Comparison of ENCODE assay signal across 41 cellular contexts in genomic region chr19:57359300-57359699, GRCh38.
"Had no signal": no experiment of that assay in that cellular context is flagged by ENCODE, and none has a peak within 500 bp of the region (broad histone marks: within the 10 kb centered on the region; RNA-seq: fewer than 3 reads in every experiment).

No MANE protein-coding gene starts in this region.

- H3K27me3 ChIP-seq: adrenal gland, body of pancreas, brain microvascular endothelial cell, cardiac muscle cell had no signal

- H3K9me3 ChIP-seq: adrenal gland had no signal

- H3K27ac Mint-ChIP-seq: activated CD4-positive, alpha-beta memory T cell treated with anti-CD3 and anti-CD28 coated beads, Interleukin-2, amount 10 ng/mL, durations not matched to agents 7 days and 5 days; activated CD4-positive, alpha-beta T cell treated with anti-CD3 and anti-CD28 coated beads for 36 hours; activated CD4-positive, alpha-beta T cell treated with anti-CD3 and anti-CD28 coated beads, Interleukin-2, amount 10 ng/mL, durations not matched to agents 7 days and 5 days; activated CD8-positive, alpha-beta memory T cell treated with anti-CD3 and anti-CD28 coated beads, Interleukin-2, amount 10 ng/mL, durations not matched to agents 7 days and 5 days; activated CD8-positive, alpha-beta T cell treated with anti-CD3 and anti-CD28 coated beads, Interleukin-2, amount 10 ng/mL, durations not matched to agents 7 days and 5 days; activated naive CD4-positive, alpha-beta T cell treated with anti-CD3 and anti-CD28 coated beads for 36 hours; activated naive CD4-positive, alpha-beta T cell treated with anti-CD3 and anti-CD28 coated beads, Interleukin-2, amount 50 U/mL, for 72 hours; activated naive CD8-positive, alpha-beta T cell treated with anti-CD3 and anti-CD28 coated beads for 36 hours; activated T-cell treated with anti-CD3 and anti-CD28 coated beads, Interleukin-2, amount 50 U/mL, for 24 hours; activated T-helper 2 cell treated with anti-CD3 and anti-CD28 coated beads, Interferon-gamma antibody, Interleukin-2, Interleukin-4, amounts not matched to agents 10 μg/mL and 5 μg/mL and 100 μg/mL, durations not matched to agents 14 hours and 24 hours and 36 hours; T-helper 1 cell treated with Interleukin-12 subunit alpha and Interleukin-12 subunit beta and Interleukin-4 antibody, amounts not matched to agents 30 μg/mL and 1 μg/mL, for 36 hours; T-helper 2 cell treated with Interferon-gamma antibody and Interleukin-4, amounts not matched to agents 5 μg/mL and 100 μg/mL, for 36 hours; WTC11 had no signal

- FAIRE-seq: astrocyte, bronchial epithelial cell, TTC549 had no signal

- ATAC-seq: activated CD4-positive, alpha-beta T cell treated with anti-CD3 and anti-CD28 coated beads for 36 hours; activated CD4-positive, CD25-positive, alpha-beta regulatory T cell treated with anti-CD3 and anti-CD28 coated beads, Interleukin-2, amount 50 U/mL, for 24 hours; activated CD8-positive, alpha-beta memory T cell treated with anti-CD3 and anti-CD28 coated beads, Interleukin-2, amount 10 ng/mL, durations not matched to agents 7 days and 5 days; activated CD8-positive, alpha-beta T cell treated with anti-CD3 and anti-CD28 coated beads, Interleukin-2, amount 10 ng/mL, durations not matched to agents 7 days and 5 days; activated naive CD4-positive, alpha-beta T cell treated with anti-CD3 and anti-CD28 coated beads, Interleukin-2, amount 50 U/mL, for 72 hours; body of pancreas; WTC11 had no signal

- H3K27me3 Mint-ChIP-seq: activated CD4-positive, alpha-beta memory T cell treated with anti-CD3 and anti-CD28 coated beads, Interleukin-2, amount 10 ng/mL, durations not matched to agents 7 days and 5 days; activated CD4-positive, alpha-beta T cell treated with anti-CD3 and anti-CD28 coated beads for 36 hours; activated CD4-positive, alpha-beta T cell treated with anti-CD3 and anti-CD28 coated beads, Interleukin-2, amount 10 ng/mL, durations not matched to agents 7 days and 5 days; activated CD8-positive, alpha-beta memory T cell treated with anti-CD3 and anti-CD28 coated beads, Interleukin-2, amount 10 ng/mL, durations not matched to agents 7 days and 5 days; activated naive CD8-positive, alpha-beta T cell treated with anti-CD3 and anti-CD28 coated beads for 36 hours; activated T-cell treated with anti-CD3 and anti-CD28 coated beads, Interleukin-2, amount 50 U/mL, for 24 hours; central memory CD8-positive, alpha-beta T cell had no signal

- H3K4me3 ChIP-seq: adrenal gland, body of pancreas, cardiac muscle cell had no signal

- H3K4me3 Mint-ChIP-seq: activated CD4-positive, alpha-beta memory T cell treated with anti-CD3 and anti-CD28 coated beads, Interleukin-2, amount 10 ng/mL, durations not matched to agents 7 days and 5 days; activated CD4-positive, alpha-beta T cell treated with anti-CD3 and anti-CD28 coated beads for 36 hours; activated CD4-positive, alpha-beta T cell treated with anti-CD3 and anti-CD28 coated beads, Interleukin-2, amount 10 ng/mL, durations not matched to agents 7 days and 5 days; activated CD8-positive, alpha-beta memory T cell treated with anti-CD3 and anti-CD28 coated beads, Interleukin-2, amount 10 ng/mL, durations not matched to agents 7 days and 5 days; activated CD8-positive, alpha-beta T cell treated with anti-CD3 and anti-CD28 coated beads, Interleukin-2, amount 10 ng/mL, durations not matched to agents 7 days and 5 days; activated naive CD4-positive, alpha-beta T cell treated with anti-CD3 and anti-CD28 coated beads for 36 hours; activated naive CD8-positive, alpha-beta T cell treated with anti-CD3 and anti-CD28 coated beads for 36 hours; activated T-cell treated with anti-CD3 and anti-CD28 coated beads, Interleukin-2, amount 50 U/mL, for 24 hours; central memory CD8-positive, alpha-beta T cell; T-helper 1 cell treated with Interleukin-12 subunit alpha and Interleukin-12 subunit beta and Interleukin-4 antibody, amounts not matched to agents 30 μg/mL and 1 μg/mL, for 36 hours; T-helper 2 cell treated with Interferon-gamma antibody and Interleukin-4, amounts not matched to agents 5 μg/mL and 100 μg/mL, for 36 hours; WTC11 had no signal

- H3K9me3 Mint-ChIP-seq: WTC11 had no signal

- DNase-seq: activated CD4-positive, alpha-beta memory T cell treated with anti-CD3 and anti-CD28 coated beads, Interleukin-2, amount 10 ng/mL, durations not matched to agents 7 days and 5 days; activated CD4-positive, alpha-beta T cell treated with anti-CD3 and anti-CD28 coated beads for 1 hour; activated CD4-positive, alpha-beta T cell treated with anti-CD3 and anti-CD28 coated beads for 36 hours; activated CD4-positive, alpha-beta T cell treated with anti-CD3 and anti-CD28 coated beads for 48 hours; activated CD4-positive, alpha-beta T cell treated with anti-CD3 and anti-CD28 coated beads, Interleukin-2, amount 10 ng/mL, durations not matched to agents 7 days and 5 days; activated CD4-positive, alpha-beta T cell treated with anti-CD3 and anti-CD28 coated beads, Interleukin-2, amount 50 U/mL, for 48 hours; activated CD4-positive, CD25-positive, alpha-beta regulatory T cell; activated CD8-positive, alpha-beta memory T cell treated with anti-CD3 and anti-CD28 coated beads for 24 hours; activated CD8-positive, alpha-beta memory T cell treated with anti-CD3 and anti-CD28 coated beads, Interleukin-2, amount 10 ng/mL, durations not matched to agents 7 days and 5 days; activated CD8-positive, alpha-beta memory T cell treated with anti-CD3 and anti-CD28 coated beads, Interleukin-2, amount 50 U/mL, for 48 hours; activated CD8-positive, alpha-beta T cell treated with anti-CD3 and anti-CD28 coated beads, Interleukin-2, amount 10 ng/mL, durations not matched to agents 7 days and 5 days; activated effector memory CD4-positive, alpha-beta T cell treated with Interleukin-2 at 50 U/mL for 16 hours; activated gamma-delta T cell; activated naive CD4-positive, alpha-beta T cell; activated naive CD4-positive, alpha-beta T cell treated with anti-CD3 and anti-CD28 coated beads for 36 hours; activated naive CD4-positive, alpha-beta T cell treated with anti-CD3 and anti-CD28 coated beads, Interleukin-2, amount 50 U/mL, for 16 hours; activated naive CD8-positive, alpha-beta T cell treated with anti-CD3 and anti-CD28 coated beads for 36 hours; activated T-cell treated with anti-CD3 and anti-CD28 coated beads, Interleukin-2, amount 50 U/mL, for 24 hours; activated T-cell treated with anti-CD3 and anti-CD28 coated beads, Interleukin-2, amount 50 U/mL, for 48 hours; adrenal gland; amniotic stem cell; aorta; body of pancreas; brain microvascular endothelial cell; caudate nucleus; SW 1271; T-helper 1 cell; T-helper 2 cell; T-helper 9 cell; WERI-Rb-1 had no signal

- H3K27ac ChIP-seq: adrenal gland, body of pancreas, brain microvascular endothelial cell, cardiac muscle cell, WERI-Rb-1 had no signal
